Comparison of ENCODE assay signal across 1 cellular context in the genomic region with DNA sequence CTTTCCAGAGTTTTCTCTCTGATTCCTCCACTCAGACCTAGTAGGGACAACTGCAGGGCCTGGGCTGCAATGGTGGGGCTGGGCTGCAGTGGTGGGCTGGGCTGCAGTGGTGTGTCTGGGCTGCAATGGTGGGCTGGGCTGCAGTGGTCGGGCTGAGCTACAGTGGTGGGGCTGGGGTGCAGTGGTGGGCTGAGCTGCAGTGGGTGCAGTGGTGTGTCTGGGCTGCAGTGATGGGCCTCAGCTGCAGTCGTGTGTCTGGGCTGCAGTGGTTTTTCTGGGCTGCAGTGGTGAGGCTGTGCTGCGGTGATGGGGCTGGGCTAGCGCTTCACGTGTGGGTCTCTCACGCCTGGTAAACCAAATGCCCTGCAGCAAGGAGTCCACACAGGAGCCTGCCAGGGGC.
A peak's percentile ranks its signal among the peaks of the same experiment; 100 is the strongest.
TF ChIP-seq lines count a peak whose summit lies in the region.

No MANE protein-coding gene starts in this region.

TF ChIP-seq in K562, 482 proteins besides CTCF, POLR2A, EP300 and RAD21:
- TF ChIP-seq ZNF507 (tag; conservative IDR thresholded peaks at IDR 0.05): no peak
- TF ChIP-seq ARID1B (IDR thresholded peaks at IDR 0.05): no peak
- peak; percentile 49; the same call in 1 of the 2 replicates for TF ChIP-seq POLR2G (IDR thresholded peaks at IDR 0.05; ENCODE audit: low read depth, low read length)
- TF ChIP-seq, protein P1, sequence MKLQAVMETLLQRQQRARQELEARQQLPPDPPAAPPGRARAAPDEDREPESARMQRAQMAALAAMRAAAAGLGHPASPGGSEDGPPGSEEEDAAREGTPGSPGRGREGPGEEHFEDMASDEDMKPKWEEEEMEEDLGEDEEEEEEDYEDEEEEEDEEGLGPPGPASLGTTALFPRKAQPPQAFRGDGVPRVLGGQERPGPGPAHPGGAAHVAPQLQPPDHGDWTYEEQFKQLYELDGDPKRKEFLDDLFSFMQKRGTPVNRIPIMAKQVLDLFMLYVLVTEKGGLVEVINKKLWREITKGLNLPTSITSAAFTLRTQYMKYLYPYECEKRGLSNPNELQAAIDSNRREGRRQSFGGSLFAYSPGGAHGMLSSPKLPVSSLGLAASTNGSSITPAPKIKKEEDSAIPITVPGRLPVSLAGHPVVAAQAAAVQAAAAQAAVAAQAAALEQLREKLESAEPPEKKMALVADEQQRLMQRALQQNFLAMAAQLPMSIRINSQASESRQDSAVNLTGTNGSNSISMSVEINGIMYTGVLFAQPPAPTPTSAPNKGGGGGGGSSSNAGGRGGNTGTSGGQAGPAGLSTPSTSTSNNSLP (IDR thresholded peaks at IDR 0.05; ENCODE audit: borderline replicate concordance, low read depth, low read length): no peak
- TF ChIP-seq PTBP1 (IDR thresholded peaks at IDR 0.05; ENCODE audit: low read depth, low read length): no peak
- no peak for TF ChIP-seq TOE1 (IDR thresholded peaks at IDR 0.05; ENCODE audit: borderline replicate concordance)
- TF ChIP-seq TOE1 (CRISPR knock-in tag; IDR thresholded peaks at IDR 0.05; ENCODE audit: borderline replicate concordance, low read depth): no peak
